ENCODE assay signal across 1 cellular context in genomic region chr1:11923069-11923826, GRCh38.
TF ChIP-seq lines count a peak whose summit lies in the region.

No MANE protein-coding gene starts in this region.

TF ChIP-seq in GM23338, 12 proteins besides CTCF, POLR2A, EP300 and RAD21 (continued from another document):
- TF ChIP-seq ZNF462 (CRISPR knock-in tag; IDR thresholded peaks at IDR 0.05) (no peak), JUNB (IDR thresholded peaks at IDR 0.05; ENCODE audit: unreplicated experiment) (no peak), ZNF114 (CRISPR knock-in tag; IDR thresholded peaks at IDR 0.05) (no peak)
